In genomic region chr5:178162481-178162880, GRCh38 we compare ENCODE assay signal across 1 cellular context.
TF ChIP-seq lines count a peak whose summit lies in the region.

No MANE protein-coding gene starts in this region.

TF ChIP-seq in H1, 55 proteins besides CTCF, POLR2A, EP300 and RAD21:
- TF ChIP-seq USF2 (IDR thresholded peaks at IDR 0.05; ENCODE audit: low read length) (no peak), ATF2 (IDR thresholded peaks at IDR 0.05; ENCODE audit: low read length) (no peak)
